16 cellular contexts compared by ENCODE assay signal in the genomic region with DNA sequence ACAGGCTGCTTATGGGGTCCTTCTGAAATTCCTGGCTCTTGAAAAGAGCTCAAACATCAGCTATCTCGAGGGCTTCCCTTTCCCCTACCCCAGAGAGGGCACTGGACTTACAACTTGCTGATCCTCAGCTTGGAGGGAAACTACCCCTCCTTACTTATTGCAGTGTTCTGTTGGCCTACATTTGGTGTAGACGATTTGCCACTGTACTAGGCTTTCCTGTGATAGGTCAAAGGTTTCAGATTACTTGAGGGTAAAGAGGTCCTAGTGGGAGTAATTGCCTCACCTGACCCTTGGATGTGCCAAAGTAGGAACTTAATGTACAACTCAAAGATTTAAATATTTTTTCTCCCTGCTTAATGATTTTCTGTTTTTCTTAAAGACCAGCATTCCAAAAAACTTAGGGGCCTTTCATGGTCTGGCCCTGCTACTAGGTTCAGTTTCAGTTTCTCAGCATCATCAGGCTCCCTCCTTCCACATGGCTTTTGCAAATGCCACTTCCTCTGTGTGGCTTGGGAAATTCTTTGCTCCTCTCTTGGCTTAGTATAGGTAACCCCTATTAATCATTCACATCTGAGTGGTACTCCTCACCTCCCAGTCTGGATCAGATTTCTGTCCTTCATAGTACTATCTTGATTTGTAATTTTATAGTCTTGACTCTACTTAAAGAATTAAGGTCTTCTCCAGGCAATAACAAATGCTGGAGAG. TPM values are rescaled to one million over a fixed set of nuclear protein-coding genes. Genes with fewer than 3 reads are reported as not detected.
DNase-seq lines count a peak whose midpoint lies in the region; ATAC-seq and TF ChIP-seq lines count a peak whose summit lies in the region.
"Had no signal": no experiment of that assay in that cellular context is flagged by ENCODE, and none has a peak within 500 bp of the region (broad histone marks: within the 10 kb centered on the region; RNA-seq: fewer than 3 reads in every experiment).

No MANE protein-coding gene starts in this region.

- no peak overlapping the region for H3K27ac Mint-ChIP-seq in activated naive CD8-positive, alpha-beta T cell treated with anti-CD3 and anti-CD28 coated beads, Interleukin-2, amount 50 U/mL, for 24 hours

- TF ChIP-seq CTCF in DND-41 (IDR thresholded peaks at IDR 0.05; ENCODE audit: borderline replicate concordance, extremely low read depth, low read length, poor library complexity, severe bottlenecking) (no peak), WERI-Rb-1 (IDR thresholded peaks at IDR 0.05; ENCODE audit: low read depth, low read length) (no peak), ascending aorta (IDR thresholded peaks at IDR 0.05) (no peak)

- no peak overlapping the region for H3K9ac ChIP-seq in DND-41 (ENCODE audit: low read depth, low read length)
- H3K9ac ChIP-seq: GM23248 had no signal

- intact Hi-C loops in ascending aorta (cut with DNase I) = no loop called here

- H3K9me3 ChIP-seq in DND-41 (ENCODE audit: insufficient read depth, low read length, severe bottlenecking) (no peaks in the 10 kb centered on the region), WERI-Rb-1 (ENCODE audit: severe bottlenecking) (no peaks in the 10 kb centered on the region), ascending aorta (no peaks in the 10 kb centered on the region)

- H3K4me3 Mint-ChIP-seq in activated naive CD8-positive, alpha-beta T cell treated with anti-CD3 and anti-CD28 coated beads, Interleukin-2, amount 50 U/mL, for 24 hours = no peak overlapping the region
- H3K4me3 Mint-ChIP-seq: activated T-cell treated with anti-CD3 and anti-CD28 coated beads, Interleukin-2, amount 50 U/mL, for 4 hours; naive thymus-derived CD4-positive, alpha-beta T cell had no signal

- peaks cover 9% of the 10 kb centered on the region for H3K4me1 Mint-ChIP-seq in activated naive CD8-positive, alpha-beta T cell treated with anti-CD3 and anti-CD28 coated beads, Interleukin-2, amount 50 U/mL, for 24 hours

- H3K4me2 ChIP-seq in DND-41 (ENCODE audit: insufficient read depth, low read length) = no peak overlapping the region

- no peaks in the 10 kb centered on the region for H3K27me3 Mint-ChIP-seq in activated naive CD8-positive, alpha-beta T cell treated with anti-CD3 and anti-CD28 coated beads, Interleukin-2, amount 50 U/mL, for 24 hours

- no peaks in the 10 kb centered on the region for H3K4me1 ChIP-seq in DND-41 (ENCODE audit: insufficient read depth, low read length)
- H3K4me1 ChIP-seq in ascending aorta = no peaks in the 10 kb centered on the region

- H4K20me1 ChIP-seq in DND-41 (ENCODE audit: insufficient read depth, low read length) = no peaks in the 10 kb centered on the region

- no peaks in the 10 kb centered on the region for H3K79me2 ChIP-seq in DND-41 (ENCODE audit: insufficient read depth, low read length)

- ATAC-seq in DND-41 (ENCODE audit: insufficient read depth, low read depth) (peak; percentile 42; the same call in 1 of the 3 replicates), GM19372 (IDR thresholded peaks at IDR 0.05; ENCODE audit: low read depth, unreplicated experiment) (peak; percentile 68), HG02981 (IDR thresholded peaks at IDR 0.05; ENCODE audit: unreplicated experiment) (peak; percentile 76)
- ATAC-seq in activated naive CD8-positive, alpha-beta T cell treated with anti-CD3 and anti-CD28 coated beads, Interleukin-2, amount 50 U/mL, for 24 hours = peak; percentile 69
- ATAC-seq: activated T-cell treated with anti-CD3 and anti-CD28 coated beads, Interleukin-2, amount 50 U/mL, for 4 hours; naive thymus-derived CD4-positive, alpha-beta T cell had no signal

- H3K9me3 Mint-ChIP-seq in activated naive CD8-positive, alpha-beta T cell treated with anti-CD3 and anti-CD28 coated beads, Interleukin-2, amount 50 U/mL, for 24 hours = no peaks in the 10 kb centered on the region
- H3K9me3 Mint-ChIP-seq: activated T-cell treated with anti-CD3 and anti-CD28 coated beads, Interleukin-2, amount 50 U/mL, for 4 hours had no signal

- no peaks in the 10 kb centered on the region for H3K27me3 ChIP-seq in DND-41 (ENCODE audit: insufficient read depth, low read length, poor library complexity)
- no peaks in the 10 kb centered on the region for H3K27me3 ChIP-seq in WERI-Rb-1 (ENCODE audit: insufficient read depth, low read depth, severe bottlenecking)
- H3K27me3 ChIP-seq in ascending aorta = no peaks in the 10 kb centered on the region
- H3K27me3 ChIP-seq: brain microvascular endothelial cell had no signal

- H3K36me3 ChIP-seq in DND-41 (ENCODE audit: insufficient read depth, low read length) (no peaks in the 10 kb centered on the region), WERI-Rb-1 (no peaks in the 10 kb centered on the region; the same call in 1 of the 2 replicates), ascending aorta (no peaks in the 10 kb centered on the region)
- H3K36me3 ChIP-seq: brain microvascular endothelial cell had no signal

- no peaks in the 10 kb centered on the region for H3K36me3 Mint-ChIP-seq in activated naive CD8-positive, alpha-beta T cell treated with anti-CD3 and anti-CD28 coated beads, Interleukin-2, amount 50 U/mL, for 24 hours (ENCODE audit: low read depth)
- H3K36me3 Mint-ChIP-seq: naive thymus-derived CD4-positive, alpha-beta T cell had no signal

- no peak overlapping the region for H2AFZ ChIP-seq in DND-41 (ENCODE audit: low read depth, low read length)
- H2AFZ ChIP-seq: GM23248 had no signal

- no peak for DNase-seq in DND-41
- no peak for DNase-seq in activated naive CD8-positive, alpha-beta T cell treated with anti-CD3 and anti-CD28 coated beads, Interleukin-2, amount 50 U/mL, for 24 hours
- no peak for DNase-seq in WERI-Rb-1
- DNase-seq in NCI-H226 = no peak
- DNase-seq in ascending aorta (ENCODE audit: low spot score in 2 of 2) = no peak
- DNase-seq in DMS53 (lab: John Stamatoyannopoulos, UW) = no peak
- DNase-seq: activated T-cell treated with anti-CD3 and anti-CD28 coated beads, Interleukin-2, amount 50 U/mL, for 4 hours; AML-193; brain microvascular endothelial cell; GM23248; naive thymus-derived CD4-positive, alpha-beta T cell; NCI-H2029 had no signal

- no peak overlapping the region for H3K27ac ChIP-seq in DND-41 (ENCODE audit: low read length)
- H3K27ac ChIP-seq in WERI-Rb-1 = no peak overlapping the region
- H3K27ac ChIP-seq in ascending aorta = no peak overlapping the region
- H3K27ac ChIP-seq: brain microvascular endothelial cell, epithelial cell of prostate, GM23248, VCaP had no signal

- H3K4me3 ChIP-seq in DND-41 (ENCODE audit: low read depth in 1 of 2, low read length in 2 of 2) = no peak overlapping the region
- H3K4me3 ChIP-seq in WERI-Rb-1 (ENCODE audit: low read depth, low read length) = no peak overlapping the region
- H3K4me3 ChIP-seq in ascending aorta = no peak overlapping the region
- H3K4me3 ChIP-seq: GM23248 had no signal

RNA-seq across cellular contexts. Expression of a gene that starts 32.4 kb away (rescaled TPM):
- total RNA-seq in ascending aorta = 66.3 TPM
